Comparison of ENCODE assay signal across 26 cellular contexts in the genomic region with DNA sequence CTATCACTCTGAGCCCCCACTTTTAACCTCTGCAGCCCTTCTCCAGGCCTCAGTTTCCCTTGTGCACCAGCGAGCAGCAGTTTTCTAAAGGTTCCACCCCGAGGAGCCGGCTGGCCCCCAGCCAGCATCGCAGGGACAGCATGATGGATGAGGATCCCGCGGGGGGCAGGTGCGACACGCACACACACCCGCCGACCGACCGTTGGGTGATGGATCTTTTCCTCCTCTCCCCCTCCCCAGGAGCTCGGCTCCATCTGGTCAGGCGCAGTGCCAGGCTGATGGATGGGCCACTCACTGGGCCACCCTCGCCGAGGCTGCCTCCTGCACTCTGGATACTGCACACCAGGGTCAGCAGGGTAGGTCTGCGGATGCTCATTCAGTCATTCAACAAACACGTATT. TPM values are rescaled to one million over a fixed set of nuclear protein-coding genes. Genes with fewer than 3 reads are reported as not detected.
DNase-seq lines count a peak whose midpoint lies in the region; ATAC-seq, FAIRE-seq and TF ChIP-seq lines count a peak whose summit lies in the region.
"Had no signal": no experiment of that assay in that cellular context is flagged by ENCODE, and none has a peak within 500 bp of the region (broad histone marks: within the 10 kb centered on the region; RNA-seq: fewer than 3 reads in every experiment).

No MANE protein-coding gene starts in this region.

- TF ChIP-seq RAD21 in K562 (CRISPR knock-in tag; conservative IDR thresholded peaks at IDR 0.05 in 1 of 2, IDR thresholded peaks at IDR 0.05 in 1 of 2), result no peak

- TF ChIP-seq POLR2A in K562 (conservative IDR thresholded peaks at IDR 0.05), result no peak

- H3K4me2 ChIP-seq in BLaER1 (peak overlapping the region; percentile 89), K562 (ENCODE audit: insufficient read depth, low read length) (no peak overlapping the region)

- no peak for FAIRE-seq in K562 (lab: Jason Lieb, UNC)

- H3K4me3 ChIP-seq in BE2C (ENCODE audit: low read depth, low read length), result no peak overlapping the region
- no peak overlapping the region for H3K4me3 ChIP-seq in BLaER1
- no peak overlapping the region for H3K4me3 ChIP-seq in K562
- H3K4me3 ChIP-seq in A673 (ENCODE audit: low read depth, low read length, poor library complexity, severe bottlenecking), result no peak overlapping the region
- H3K4me3 ChIP-seq: ascending aorta, coronary artery, GM23248, left lung, tibial artery had no signal

- no peaks in the 10 kb centered on the region for H3K36me3 ChIP-seq in BE2C
- no peaks in the 10 kb centered on the region for H3K36me3 ChIP-seq in BLaER1
- H3K36me3 ChIP-seq in K562 (ENCODE audit: control insufficient read depth, insufficient read depth, low read length), result no peaks in the 10 kb centered on the region
- H3K36me3 ChIP-seq in A673 (ENCODE audit: insufficient read depth, low read length, poor library complexity, severe bottlenecking), result no peaks in the 10 kb centered on the region
- H3K36me3 ChIP-seq: ascending aorta, left lung, tibial artery had no signal

- H3K9me3 ChIP-seq in BE2C (no peaks in the 10 kb centered on the region), BLaER1 (no peaks in the 10 kb centered on the region), K562 (replicated peaks; ENCODE audit: control insufficient read depth, insufficient read depth, low read depth, low read length) (no peaks in the 10 kb centered on the region), A673 (ENCODE audit: low read depth, low read length, poor library complexity, severe bottlenecking) (no peaks in the 10 kb centered on the region)
- H3K9me3 ChIP-seq: ascending aorta, left lung, tibial artery had no signal

- H3K4me1 ChIP-seq in BE2C, result peaks cover 54% of the 10 kb centered on the region
- H3K4me1 ChIP-seq in BLaER1, result peaks cover 54% of the 10 kb centered on the region
- H3K4me1 ChIP-seq in K562 (replicated peaks in 1 of 2; ENCODE audit: control insufficient read depth in 2 of 2, insufficient read depth in 2 of 2, low read length in 2 of 2), result peaks cover 0 to 24% of the 10 kb centered on the region in 2 experiments; a peak in 3 of 5 replicates
- peaks cover 14% of the 10 kb centered on the region for H3K4me1 ChIP-seq in A673 (ENCODE audit: insufficient read depth, low read length, poor library complexity, severe bottlenecking)

- DNase-seq in BE2C (peak; percentile 69), NCI-H446 treated with DMSO at 0.1 percent for 48 hours (lab: John Stamatoyannopoulos, UW) (peak; percentile 42), K562 (ENCODE audit: extremely low read depth in 1 of 4, low spot score in 3 of 4) (no peak), hypothalamus (lab: John Stamatoyannopoulos, UW) (no peak), A673 (ENCODE audit: low spot score) (no peak), iPS-NIHi11 (ENCODE audit: low spot score) (no peak)
- DNase-seq: activated CD4-positive, alpha-beta T cell treated with anti-CD3 and anti-CD28 coated beads, Interleukin-2, amount 50 U/mL, for 48 hours; activated CD4-positive, CD25-positive, alpha-beta regulatory T cell treated with anti-CD3 and anti-CD28 coated beads, Interleukin-2, amount 50 U/mL, for 72 hours; activated T-cell treated with anti-CD3 and anti-CD28 coated beads, Interleukin-2, amount 50 U/mL, for 72 hours; effector CD8-positive, alpha-beta T cell; erythroblast; GM23248; KBM-7; left lung; NCI-H1105 treated with DMSO at 0.1 percent for 48 hours; NCI-H526 treated with DMSO at 0.1 percent for 48 hours; OCI-M1; stimulated activated CD4-positive, alpha-beta T cell treated with anti-CD3 and anti-CD28 coated beads, Interleukin-4, amount 100 ng/mL, for 24 hours; tibial artery had no signal

- POLR2A ChIA-PET in K562 (lab: Yijun Ruan, JAX), result interaction anchor here (1.2 kb wide), 1 partner anchor 12 kb away, joined by 3 read pairs; no protein-coding TSS in a partner anchor
- POLR2A ChIA-PET in A673 (lab: Charles Lee; ENCODE audit: low non-redundant PET), result no interaction called here

- H3K27me3 ChIP-seq in BE2C, result no peaks in the 10 kb centered on the region
- no peaks in the 10 kb centered on the region for H3K27me3 ChIP-seq in BLaER1
- peaks cover 0 to 30% of the 10 kb centered on the region in 2 experiments; a peak in 3 of 5 replicates for H3K27me3 ChIP-seq in K562 (ENCODE audit: control insufficient read depth in 2 of 2, insufficient read depth in 2 of 2, low read length in 2 of 2)
- H3K27me3 ChIP-seq in A673 (replicated peaks; ENCODE audit: insufficient read depth, low read depth, low read length, poor library complexity), result peaks cover 4% of the 10 kb centered on the region
- H3K27me3 ChIP-seq: ascending aorta had no signal

- H4K20me1 ChIP-seq in BLaER1, result no peaks in the 10 kb centered on the region
- H4K20me1 ChIP-seq in K562 (replicated peaks; ENCODE audit: control insufficient read depth, insufficient read depth, low read length), result no peaks in the 10 kb centered on the region

- ATAC-seq in K562, result no peak
- ATAC-seq: left lung had no signal

- intact Hi-C loops in K562 (cut with micrococcal nuclease), result no loop called here
- intact Hi-C loops in A673 (cut with micrococcal nuclease; ENCODE audit: unreplicated experiment), result no loop called here

- no peaks in the 10 kb centered on the region for H3K9me1 ChIP-seq in K562 (ENCODE audit: control insufficient read depth, insufficient read depth, low read length)

- CTCF ChIA-PET in K562 (lab: Yijun Ruan, JAX; ENCODE audit: low intra/inter-chr PET ratio) (no interaction called here), A673 (lab: Charles Lee) (no interaction called here)

- H3K9ac ChIP-seq in BLaER1, result peak overlapping the region; percentile 12; the same call in 1 of the 2 replicates
- no peak overlapping the region for H3K9ac ChIP-seq in K562 (ENCODE audit: insufficient read depth in 1 of 2, low read depth in 2 of 2, low read length in 2 of 2)
- H3K9ac ChIP-seq: GM23248 had no signal

- no peak for TF ChIP-seq EP300 in K562 (IDR thresholded peaks at IDR 0.05; ENCODE audit: low read length)

- H3K79me2 ChIP-seq in K562 (ENCODE audit: control insufficient read depth, insufficient read depth, low read length), result no peaks in the 10 kb centered on the region

- TF ChIP-seq CTCF in BE2C (IDR thresholded peaks at IDR 0.05; ENCODE audit: low read depth, low read length) (no peak), K562 (IDR thresholded peaks at IDR 0.05 in 2 of 3, conservative IDR thresholded peaks at IDR 0.05 in 1 of 3; ENCODE audit: insufficient read depth in 2 of 3, low read depth in 1 of 3, low read length in 3 of 3) (no peak), A673 (conservative IDR thresholded peaks at IDR 0.05; ENCODE audit: low read depth, low read length) (no peak)

- BruUV-seq in K562 (replicated peaks; lab: Mats Ljungman, UMichigan) (no TSS peak), A673 (replicated peaks; lab: Mats Ljungman, UMichigan) (no TSS peak)

- 18% methylated on average over 10 of the region's 18 CpGs for WGBS in K562 (ENCODE audit: insufficient coverage, low coverage, missing lambda C conversion rate)

- in situ Hi-C loops in K562 (cut with MboI), result no loop called here

- H2AFZ ChIP-seq in K562 (ENCODE audit: low read depth, low read length), result no peak overlapping the region
- H2AFZ ChIP-seq: GM23248 had no signal

- H3K27ac ChIP-seq in BLaER1 (no peak overlapping the region), K562 (ENCODE audit: extremely low read depth, low read depth, low read length) (no peak overlapping the region), A673 (ENCODE audit: low read depth, low read length, poor library complexity, severe bottlenecking) (no peak overlapping the region)
- H3K27ac ChIP-seq: ascending aorta, coronary artery, GM23248, left lung, tibial artery had no signal

RNA-seq across cellular contexts. Expression of gene CABP7, which starts 12.8 kb away (rescaled TPM):
- polyA plus RNA-seq in BE2C (2012; ENCODE audit: insufficient read depth, insufficient read length, low read depth), result 0.79 TPM
- not detected in 2 replicates for total RNA-seq in K562 (2011; cell fraction: chromatin; rRNA removed; ENCODE audit: low replicate concordance)
- not detected in 2 replicates for total RNA-seq in K562 (2011; cell fraction: nucleolus; rRNA removed)
- total RNA-seq in K562 (2011; cell fraction: nucleoplasm; rRNA removed), result not detected in 2 replicates
- total RNA-seq in K562 (2014; rRNA removed), result not detected in 2 replicates
- total RNA-seq in K562 (2014; rRNA removed; fragmentation: Illumina TruSeq; extraction: Trizol), result not detected in 2 replicates
- total RNA-seq in K562 (2015; rRNA removed; fragmentation: Illumina TruSeq; extraction: Trizol), result not detected in 2 replicates
- total RNA-seq in K562 (2021), result not detected in 2 replicates
- polyA plus RNA-seq in K562 (2011; rRNA removed), result not detected in 2 replicates
- polyA plus RNA-seq in K562 (2011; cell fraction: cytosol; rRNA removed), result 0.01 TPM in 1 of 2 replicates, not detected in the other
- polyA plus RNA-seq in K562 (2011; cell fraction: nucleus; rRNA removed), result 0.06 TPM in 1 of 2 replicates, not detected in the other
- polyA plus RNA-seq in K562 (2012), result 0.05 TPM in 1 of 2 replicates, not detected in the other
- polyA plus RNA-seq in K562 (2014; fragmentation: Illumina TruSeq; extraction: Trizol), result not detected in 2 replicates
- polyA plus RNA-seq in K562 (2014; fragmentation: Nextera tagmentation; extraction: Ambion mirVana), result not detected
- polyA plus RNA-seq in K562 (2014; rRNA removed), result not detected in 2 replicates
- polyA minus RNA-seq in K562 (2011; rRNA and poly(A)+ RNA removed), result not detected in 2 replicates
- polyA minus RNA-seq in K562 (2011; cell fraction: cytosol; rRNA and poly(A)+ RNA removed), result not detected in 2 replicates
- not detected in 2 replicates for polyA minus RNA-seq in K562 (2011; cell fraction: nucleus; rRNA and poly(A)+ RNA removed)
- total RNA-seq in A673 (2021), result not detected in 2 replicates
- total RNA-seq: ascending aorta; cardiac septum; GM23248; HT-29; left lung; pulmonary artery endothelial cell; T-helper 2 cell treated with Interferon-gamma antibody and Interleukin-4, amounts not matched to agents 100 ng/mL and 5 ng/mL, for 36 hours had no signal

RNA-seq across cellular contexts. Expression of gene ZMAT5, which starts 59.8 kb away (rescaled TPM):
- polyA plus RNA-seq in BE2C (2012; ENCODE audit: insufficient read depth, insufficient read length, low read depth), result 49.6 TPM
- total RNA-seq in K562 (2011; cell fraction: chromatin; rRNA removed; ENCODE audit: low replicate concordance), result 3.0 and 5.9 TPM in 2 replicates
- total RNA-seq in K562 (2011; cell fraction: nucleolus; rRNA removed), result 4.9 and 6.5 TPM in 2 replicates
- 5.4 and 7.4 TPM in 2 replicates for total RNA-seq in K562 (2011; cell fraction: nucleoplasm; rRNA removed)
- total RNA-seq in K562 (2014; rRNA removed) (16.8 and 18.4 TPM in 2 replicates), K562 (2014; rRNA removed; fragmentation: Illumina TruSeq; extraction: Trizol) (4.9 and 5.8 TPM in 2 replicates), K562 (2015; rRNA removed; fragmentation: Illumina TruSeq; extraction: Trizol) (11.2 and 11.9 TPM in 2 replicates), K562 (2021) (15.2 and 18.2 TPM in 2 replicates), A673 (2021) (19.8 and 23.6 TPM in 2 replicates)
- polyA plus RNA-seq in K562 (2011; rRNA removed) (11.9 and 15.5 TPM in 2 replicates), K562 (2014; fragmentation: Illumina TruSeq; extraction: Trizol) (15.3 and 19.2 TPM in 2 replicates), K562 (2014; fragmentation: Nextera tagmentation; extraction: Ambion mirVana) (10 to 100 TPM in 1 of 2 experiments, 1 to 10 TPM in 1; 2.0 to 10.2 TPM), K562 (2014; rRNA removed) (20.3 and 25.2 TPM in 2 replicates)
- 19.7 and 37.7 TPM in 2 replicates for polyA plus RNA-seq in K562 (2011; cell fraction: cytosol; rRNA removed)
- polyA plus RNA-seq in K562 (2011; cell fraction: nucleus; rRNA removed), result 6.1 and 7.3 TPM in 2 replicates
- polyA plus RNA-seq in K562 (2012), result 14.4 and 25.5 TPM in 2 replicates
- 2.2 and 4.1 TPM in 2 replicates for polyA minus RNA-seq in K562 (2011; rRNA and poly(A)+ RNA removed)
- 1.4 and 4.5 TPM in 2 replicates for polyA minus RNA-seq in K562 (2011; cell fraction: cytosol; rRNA and poly(A)+ RNA removed)
- polyA minus RNA-seq in K562 (2011; cell fraction: nucleus; rRNA and poly(A)+ RNA removed), result 1.3 and 2.7 TPM in 2 replicates

Comparison
In these comparisons a context has a peak if more than half of its experiments do, and no peak if none do; other contexts are left out.
1. DNase-seq: peak in BE2C (single experiment) and NCI-H446 treated with DMSO at 0.1 percent for 48 hours (single experiment); none in K562 (0 of 4), hypothalamus (0 of 51), A673 (single experiment) and iPS-NIHi11 (single experiment).